Comparison of ENCODE assay signal across 20 cellular contexts in genomic region chr15:96362759-96363678, GRCh38. TPM values are rescaled to one million over a fixed set of nuclear protein-coding genes. Genes with fewer than 3 reads are reported as not detected.
A peak's percentile ranks its signal among the peaks of the same experiment; 100 is the strongest.
DNase-seq lines count a peak whose midpoint lies in the region; ATAC-seq and TF ChIP-seq lines count a peak whose summit lies in the region.
"Had no signal": no experiment of that assay in that cellular context is flagged by ENCODE, and none has a peak within 500 bp of the region (broad histone marks: within the 10 kb centered on the region; RNA-seq: fewer than 3 reads in every experiment).

No MANE protein-coding gene starts in this region.

- POLR2A ChIA-PET in HEK293 (lab: Yijun Ruan, JAX) = interaction anchor here (0.6 kb wide), 1 partner anchor 127 kb away, joined by 5 read pairs; no protein-coding TSS in a partner anchor

- H3K23ac ChIP-seq in neuronal stem cell (ENCODE audit: low read depth, low read length, poor library complexity) = peak overlapping the region; percentile 23

- H3K9me3 ChIP-seq in HEK293 (ENCODE audit: control insufficient read depth, insufficient read depth, low read depth, low read length) (no peaks in the 10 kb centered on the region), neuronal stem cell (replicated peaks in 1 of 2; ENCODE audit: control insufficient read depth in 2 of 2, insufficient read depth in 1 of 2, low read depth in 1 of 2, low read length in 2 of 2) (peaks cover 0 to 12% of the 10 kb centered on the region in 2 donors)
- H3K9me3 ChIP-seq: heart left ventricle, left lung had no signal

- H3K4ac ChIP-seq in neuronal stem cell (ENCODE audit: low read length) = no peak overlapping the region

- no peak overlapping the region for H2BK12ac ChIP-seq in neuronal stem cell (ENCODE audit: low read length)

- H3K14ac ChIP-seq in neuronal stem cell (ENCODE audit: low read length) = no peak overlapping the region

- no peak overlapping the region for H4K91ac ChIP-seq in neuronal stem cell (ENCODE audit: low read depth, low read length, poor library complexity)

- peak overlapping the region; percentile 67 for H2AK5ac ChIP-seq in neuronal stem cell (ENCODE audit: low read depth, low read length)

- DNase-seq in NCI-H2227 (lab: John Stamatoyannopoulos, UW; ENCODE audit: unreplicated experiment) (peak; percentile 69), NCI-H2227 treated with DMSO at 0.1 percent for 48 hours (lab: John Stamatoyannopoulos, UW) (no peak), ecto neural progenitor cell (ENCODE audit: low spot score) (peak; percentile 76), neuronal stem cell (ENCODE audit: low spot score) (no peak)
- no peak for DNase-seq in stimulated activated CD4-positive, alpha-beta T cell treated with anti-CD3 and anti-CD28 coated beads, Interleukin-1b, Interleukin-23, amount 100 ng/mL, for 48 hours
- no peak for DNase-seq in activated CD8-positive, alpha-beta memory T cell treated with anti-CD3 and anti-CD28 coated beads, Interleukin-2, amount 50 U/mL, for 4 hours
- DNase-seq: 8988T; activated naive CD8-positive, alpha-beta T cell treated with anti-CD3 and anti-CD28 coated beads, Interleukin-2, amount 50 U/mL, for 24 hours; activated T-cell treated with anti-CD3 and anti-CD28 coated beads for 4 hours; cerebellar nuclear complex; DND-41; heart left ventricle; left lung; NCI-H187 treated with DMSO at 0.1 percent for 48 hours had no signal

- WGBS in neuronal stem cell (ENCODE audit: extremely low coverage in 2 of 2, insufficient read length in 2 of 2, insufficient replicate concordance in 1 of 2), 2 donors = no CpG with 5 or more reads among the region's 37 CpGs

- peaks cover 17 to 77% (median 48%) of the 10 kb centered on the region in 3 experiments for H3K27me3 ChIP-seq in neuronal stem cell (ENCODE audit: control insufficient read depth in 3 of 3, insufficient read depth in 3 of 3, low read depth in 1 of 3, low read length in 3 of 3)

- H3K4me3 ChIP-seq in HEK293 (ENCODE audit: low read depth, low read length) (no peak overlapping the region), neuronal stem cell (ENCODE audit: low read length in 2 of 2) (peak overlapping the region; percentile 8 to 12)
- H3K4me3 ChIP-seq: heart left ventricle, left lung, SK-N-MC, skin epidermis had no signal

- H3K36me3 ChIP-seq in HEK293 (ENCODE audit: control insufficient read depth in 2 of 2, insufficient read depth in 1 of 2, low read length in 2 of 2) (no peaks in the 10 kb centered on the region), neuronal stem cell (replicated peaks in 1 of 2; ENCODE audit: control insufficient read depth in 2 of 2, insufficient read depth in 2 of 2, low read length in 2 of 2) (no peaks in the 10 kb centered on the region)
- H3K36me3 ChIP-seq: heart left ventricle, left lung had no signal

- H3K4me1 ChIP-seq in HEK293 (ENCODE audit: control insufficient read depth, insufficient read depth, low read length) (peaks cover 2% of the 10 kb centered on the region; the same call in 1 of the 2 replicates), neuronal stem cell (ENCODE audit: control insufficient read depth in 2 of 2, insufficient read depth in 1 of 2, low read depth in 1 of 2, low read length in 2 of 2) (peaks cover 29 to 40% of the 10 kb centered on the region in 2 donors)

- ATAC-seq in HG03196 (IDR thresholded peaks at IDR 0.05; ENCODE audit: unreplicated experiment) = no peak
- ATAC-seq: activated naive CD8-positive, alpha-beta T cell treated with anti-CD3 and anti-CD28 coated beads, Interleukin-2, amount 50 U/mL, for 24 hours; heart left ventricle; left lung had no signal

- no peak overlapping the region for H4K8ac ChIP-seq in neuronal stem cell (ENCODE audit: low read depth, low read length)

- no peak overlapping the region for H3K27ac ChIP-seq in HEK293 (ENCODE audit: extremely low read depth, low read depth, low read length)
- no peak overlapping the region for H3K27ac ChIP-seq in neuronal stem cell (replicated peaks; ENCODE audit: low read length)
- H3K27ac ChIP-seq: C4-2B, epithelial cell of prostate, heart left ventricle, left lung, SK-N-MC, skin epidermis had no signal

- H2BK5ac ChIP-seq in neuronal stem cell (ENCODE audit: low read length) = no peak overlapping the region

- H3K4me2 ChIP-seq in neuronal stem cell (ENCODE audit: insufficient read depth, low read length, poor library complexity, severe bottlenecking) = peak overlapping the region; percentile 58

- H2AFZ ChIP-seq in neuronal stem cell (ENCODE audit: low read length) = peak overlapping the region; percentile 69

- no peak overlapping the region for H2BK120ac ChIP-seq in neuronal stem cell (ENCODE audit: low read depth, low read length)

- H3K79me1 ChIP-seq in neuronal stem cell (ENCODE audit: low read depth, low read length) = no peaks in the 10 kb centered on the region

- no peak overlapping the region for H3K9ac ChIP-seq in neuronal stem cell (ENCODE audit: low read depth, low read length, poor library complexity)

- H2BK15ac ChIP-seq in neuronal stem cell (ENCODE audit: low read length) = no peak overlapping the region

- CTCF ChIA-PET in HEK293 (lab: Yijun Ruan, JAX) = interaction anchor here (0.6 to 1.2 kb wide), 5 partner anchors 20 to 881 kb away, joined by 3 to 10 read pairs (median 4); no protein-coding TSS in a partner anchor

- H3K18ac ChIP-seq in neuronal stem cell (ENCODE audit: low read length) = peak overlapping the region; percentile 88

- no peak for TF ChIP-seq CTCF in HEK293 (tag by site-specific recombination; IDR thresholded peaks at IDR 0.05)

TF ChIP-seq in HEK293, 187 proteins besides CTCF, POLR2A, EP300 and RAD21:
- TF ChIP-seq PRDM10 (tag by site-specific recombination; IDR thresholded peaks at IDR 0.05) (peak; percentile 23; the same call in 1 of the 2 replicates), YY2 (tag by site-specific recombination; IDR thresholded peaks at IDR 0.05) (no peak)

RNA-seq across cellular contexts. Expression of gene NR2F2, which starts 32.5 kb away (rescaled TPM):
- polyA plus RNA-seq in neuronal stem cell (2013, experiment 1 of 2) = 43.2 TPM
- polyA plus RNA-seq in neuronal stem cell (2013, experiment 2 of 2) = 45.4 TPM

Comparison
In these comparisons a context has a peak if more than half of its experiments do, and no peak if none do; other contexts are left out.
1. DNase-seq: peak in NCI-H2227 (single experiment) and ecto neural progenitor cell (single experiment); none in NCI-H2227 treated with DMSO at 0.1 percent for 48 hours (single experiment), neuronal stem cell (single experiment), stimulated activated CD4-positive, alpha-beta T cell treated with anti-CD3 and anti-CD28 coated beads, Interleukin-1b, Interleukin-23, amount 100 ng/mL, for 48 hours (single experiment) and activated CD8-positive, alpha-beta memory T cell treated with anti-CD3 and anti-CD28 coated beads, Interleukin-2, amount 50 U/mL, for 4 hours (single experiment).